Comparison of ENCODE assay signal across 20 cellular contexts in genomic region chr19:56720281-56720680, GRCh38. TPM values are rescaled to one million over a fixed set of nuclear protein-coding genes. Genes with fewer than 3 reads are reported as not detected.
A peak's percentile ranks its signal among the peaks of the same experiment; 100 is the strongest.
DNase-seq lines count a peak whose midpoint lies in the region; ATAC-seq and TF ChIP-seq lines count a peak whose summit lies in the region.
"Had no signal": no experiment of that assay in that cellular context is flagged by ENCODE, and none has a peak within 500 bp of the region (broad histone marks: within the 10 kb centered on the region; RNA-seq: fewer than 3 reads in every experiment).

No MANE protein-coding gene starts in this region.

- H3K27me3 Mint-ChIP-seq in WTC11 (ENCODE audit: low read depth), result peaks cover 14% of the 10 kb centered on the region
- H3K27me3 Mint-ChIP-seq: activated CD4-positive, alpha-beta memory T cell treated with anti-CD3 and anti-CD28 coated beads, Interleukin-2, amount 10 ng/mL, durations not matched to agents 7 days and 5 days had no signal

- ATAC-seq in WTC11, result no peak

- POLR2A ChIA-PET in WTC11 (lab: Charles Lee), result no interaction called here

- no peaks in the 10 kb centered on the region for H3K4me1 Mint-ChIP-seq in WTC11
- H3K4me1 Mint-ChIP-seq: activated CD4-positive, alpha-beta memory T cell treated with anti-CD3 and anti-CD28 coated beads, Interleukin-2, amount 10 ng/mL, durations not matched to agents 7 days and 5 days; H9; mesothelial cell of epicardium had no signal

- no peaks in the 10 kb centered on the region for H3K36me3 ChIP-seq in H7 (replicated peaks; ENCODE audit: control insufficient read depth, insufficient read depth, low read length)
- H3K36me3 ChIP-seq in effector memory CD4-positive, alpha-beta T cell (ENCODE audit: control insufficient read depth, insufficient read depth, low read length), result no peaks in the 10 kb centered on the region

- H3K36me3 Mint-ChIP-seq in WTC11, result peaks cover 62% of the 10 kb centered on the region

- H3K9me3 Mint-ChIP-seq in WTC11, result peaks cover 78% of the 10 kb centered on the region

- no peaks in the 10 kb centered on the region for H3K27me3 ChIP-seq in H7 (ENCODE audit: control insufficient read depth, insufficient read depth, low read length)
- no peaks in the 10 kb centered on the region for H3K27me3 ChIP-seq in effector memory CD4-positive, alpha-beta T cell (replicated peaks; ENCODE audit: control insufficient read depth, insufficient read depth, low read length, poor library complexity, severe bottlenecking)

- no peak overlapping the region for H3K4me3 Mint-ChIP-seq in WTC11
- H3K4me3 Mint-ChIP-seq: activated CD4-positive, alpha-beta memory T cell treated with anti-CD3 and anti-CD28 coated beads, Interleukin-2, amount 10 ng/mL, durations not matched to agents 7 days and 5 days; activated T-helper 1 cell treated with anti-CD3 and anti-CD28 coated beads, Interleukin-12 subunit alpha, Interleukin-12 subunit beta, Interleukin-2, Interleukin-4 antibody, amounts not matched to agents 30 ng/mL and 10 ng/mL and 1 ng/mL, durations not matched to agents 14 hours and 24 hours and 36 hours; H9; mesothelial cell of epicardium had no signal

- CTCF ChIA-PET in WTC11 (lab: Charles Lee), result no interaction called here

- H3K9me3 ChIP-seq in effector memory CD4-positive, alpha-beta T cell (ENCODE audit: control insufficient read depth, low read length), result no peaks in the 10 kb centered on the region

- no peaks in the 10 kb centered on the region for H3K4me1 ChIP-seq in effector memory CD4-positive, alpha-beta T cell (ENCODE audit: control insufficient read depth, insufficient read depth, low read length, poor library complexity, severe bottlenecking)

- no peak for TF ChIP-seq CTCF in WTC11 (IDR thresholded peaks at IDR 0.05)

- DNase-seq in C1 segment of cervical spinal cord (lab: John Stamatoyannopoulos, UW) (peak in 9 of 14 donors; percentile 9 to 78 (median 26)), HT1080 (ENCODE audit: low read depth) (peak; percentile 5), astrocyte of the hippocampus (ENCODE audit: low read depth, low spot score) (peak; percentile 10), midbrain (lab: John Stamatoyannopoulos, UW) (peak; percentile 67), H7 (no peak), WTC11 (ENCODE audit: low spot score) (no peak)
- no peak for DNase-seq in effector memory CD4-positive, alpha-beta T cell
- no peak for DNase-seq in activated naive CD4-positive, alpha-beta T cell treated with Interleukin-2 at 50 U/mL for 16 hours
- DNase-seq: activated CD4-positive, alpha-beta memory T cell treated with anti-CD3 and anti-CD28 coated beads, Interleukin-2, amount 10 ng/mL, durations not matched to agents 7 days and 5 days; AML-193; aorta; DND-41; effector CD8-positive, alpha-beta T cell; H9; KG1; NCI-H187 treated with DMSO at 0.1 percent for 48 hours; stimulated activated CD4-positive, alpha-beta T cell treated with anti-CD3 and anti-CD28 coated beads, Interleukin-12 subunit alpha, Interleukin-12 subunit beta, amount 100 ng/mL, for 4 hours had no signal

- H3K27ac Mint-ChIP-seq in WTC11, result no peak overlapping the region
- H3K27ac Mint-ChIP-seq: activated CD4-positive, alpha-beta memory T cell treated with anti-CD3 and anti-CD28 coated beads, Interleukin-2, amount 10 ng/mL, durations not matched to agents 7 days and 5 days; activated T-helper 1 cell treated with anti-CD3 and anti-CD28 coated beads, Interleukin-12 subunit alpha, Interleukin-12 subunit beta, Interleukin-2, Interleukin-4 antibody, amounts not matched to agents 30 ng/mL and 10 ng/mL and 1 ng/mL, durations not matched to agents 14 hours and 24 hours and 36 hours; H9; mesothelial cell of epicardium had no signal

- H3K4me3 ChIP-seq in H7 (ENCODE audit: insufficient read depth, low read depth, low read length), result no peak overlapping the region
- no peak overlapping the region for H3K4me3 ChIP-seq in effector memory CD4-positive, alpha-beta T cell (ENCODE audit: insufficient read depth, low read depth, low read length, poor library complexity, severe bottlenecking)

- no peak overlapping the region for H3K27ac ChIP-seq in effector memory CD4-positive, alpha-beta T cell (ENCODE audit: insufficient read depth, low read length, poor library complexity, severe bottlenecking)

TF ChIP-seq in WTC11, 78 proteins besides CTCF, POLR2A, EP300 and RAD21 (continues in another document):
- TF ChIP-seq ZNF232 (CRISPR knock-in tag; IDR thresholded peaks at IDR 0.05) (no peak), KAT7 (CRISPR knock-in tag; IDR thresholded peaks at IDR 0.05; ENCODE audit: borderline replicate concordance) (no peak), ZBTB21 (CRISPR knock-in tag; IDR thresholded peaks at IDR 0.05; ENCODE audit: borderline replicate concordance) (no peak), E2F4 (CRISPR knock-in tag; IDR thresholded peaks at IDR 0.05; ENCODE audit: borderline replicate concordance, low read depth) (no peak), ATF6 (CRISPR knock-in tag; IDR thresholded peaks at IDR 0.05) (no peak), CREM (CRISPR knock-in tag; IDR thresholded peaks at IDR 0.05) (no peak), IRF2 (CRISPR knock-in tag; IDR thresholded peaks at IDR 0.05; ENCODE audit: borderline replicate concordance, low read depth) (no peak), ZNF425 (CRISPR knock-in tag; conservative IDR thresholded peaks at IDR 0.05) (no peak), JUN (CRISPR knock-in tag; IDR thresholded peaks at IDR 0.05) (no peak), ATF1 (CRISPR knock-in tag; IDR thresholded peaks at IDR 0.05) (no peak), ZNF219 (CRISPR knock-in tag; IDR thresholded peaks at IDR 0.05; ENCODE audit: borderline replicate concordance) (no peak), ELF4 (CRISPR knock-in tag; IDR thresholded peaks at IDR 0.05; ENCODE audit: low read depth) (no peak), GABPB1 (CRISPR knock-in tag; IDR thresholded peaks at IDR 0.05) (no peak), ZNF317 (CRISPR knock-in tag; IDR thresholded peaks at IDR 0.05; ENCODE audit: borderline replicate concordance, low read depth) (no peak)
- TF ChIP-seq, protein P1, sequence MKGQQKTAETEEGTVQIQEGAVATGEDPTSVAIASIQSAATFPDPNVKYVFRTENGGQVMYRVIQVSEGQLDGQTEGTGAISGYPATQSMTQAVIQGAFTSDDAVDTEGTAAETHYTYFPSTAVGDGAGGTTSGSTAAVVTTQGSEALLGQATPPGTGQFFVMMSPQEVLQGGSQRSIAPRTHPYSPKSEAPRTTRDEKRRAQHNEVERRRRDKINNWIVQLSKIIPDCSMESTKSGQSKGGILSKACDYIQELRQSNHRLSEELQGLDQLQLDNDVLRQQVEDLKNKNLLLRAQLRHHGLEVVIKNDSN (CRISPR knock-in tag; IDR thresholded peaks at IDR 0.05), result no peak
- TF ChIP-seq, protein P2, sequence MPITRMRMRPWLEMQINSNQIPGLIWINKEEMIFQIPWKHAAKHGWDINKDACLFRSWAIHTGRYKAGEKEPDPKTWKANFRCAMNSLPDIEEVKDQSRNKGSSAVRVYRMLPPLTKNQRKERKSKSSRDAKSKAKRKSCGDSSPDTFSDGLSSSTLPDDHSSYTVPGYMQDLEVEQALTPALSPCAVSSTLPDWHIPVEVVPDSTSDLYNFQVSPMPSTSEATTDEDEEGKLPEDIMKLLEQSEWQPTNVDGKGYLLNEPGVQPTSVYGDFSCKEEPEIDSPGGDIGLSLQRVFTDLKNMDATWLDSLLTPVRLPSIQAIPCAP (CRISPR knock-in tag; IDR thresholded peaks at IDR 0.05), result no peak

RNA-seq across cellular contexts. Expression of gene ZNF835, which starts 48.7 kb away (rescaled TPM):
- 0.05 and 0.30 TPM in 2 replicates for total RNA-seq in HT1080 (2014; rRNA removed; shearing (Covaris generic))
- polyA plus RNA-seq in HT1080 (2015; cell fraction: cytosol; rRNA removed), result not detected in 2 replicates
- not detected in 2 replicates for polyA plus RNA-seq in HT1080 (2015; cell fraction: nucleus; rRNA removed)
- total RNA-seq in H7 (2014; rRNA removed; shearing (Covaris generic)), result not detected in 2 replicates
- 0.16 to 0.17 TPM in 2 of 3 replicates, not detected in the other for total RNA-seq in WTC11 (2021)
- total RNA-seq: activated T-helper 1 cell treated with anti-CD3 and anti-CD28 coated beads, Interleukin-12 subunit alpha, Interleukin-12 subunit beta, Interleukin-2, Interleukin-4 antibody, amounts not matched to agents 30 ng/mL and 10 ng/mL and 1 ng/mL, durations not matched to agents 14 hours and 24 hours and 36 hours; mesothelial cell of epicardium; osteocyte had no signal

Comparison
In these comparisons a context has a peak if more than half of its experiments do, and no peak if none do; other contexts are left out.
1. DNase-seq: peak in C1 segment of cervical spinal cord (9 of 14), HT1080 (single experiment), astrocyte of the hippocampus (single experiment) and midbrain (single experiment); none in H7 (single experiment), WTC11 (single experiment), effector memory CD4-positive, alpha-beta T cell (0 of 3) and activated naive CD4-positive, alpha-beta T cell treated with Interleukin-2 at 50 U/mL for 16 hours (single experiment).